ENCODE assay signal across 2 cellular contexts in genomic region chr3:17302170-17302569, GRCh38.
TF ChIP-seq lines count a peak whose summit lies in the region.

No MANE protein-coding gene starts in this region.

TF ChIP-seq in HepG2, 621 proteins besides CTCF, POLR2A, EP300 and RAD21:
- TF ChIP-seq HBP1 (CRISPR knock-in tag; IDR thresholded peaks at IDR 0.05; ENCODE audit: low read depth): no peak
- peak; percentile 65 for TF ChIP-seq ATF7 (IDR thresholded peaks at IDR 0.05)
- no peak for TF ChIP-seq ATF7 (CRISPR knock-in tag; IDR thresholded peaks at IDR 0.05)
- no peak for TF ChIP-seq REXO4 (CRISPR knock-in tag; IDR thresholded peaks at IDR 0.05; ENCODE audit: borderline replicate concordance)
- TF ChIP-seq KDM5B (CRISPR knock-in tag; IDR thresholded peaks at IDR 0.05; ENCODE audit: borderline replicate concordance): no peak
- TF ChIP-seq KDM5A (IDR thresholded peaks at IDR 0.05; ENCODE audit: borderline replicate concordance, low read length): no peak
- TF ChIP-seq MZF1 (CRISPR knock-in tag; IDR thresholded peaks at IDR 0.05; ENCODE audit: borderline replicate concordance): no peak
- no peak for TF ChIP-seq NFKB2 (CRISPR knock-in tag; IDR thresholded peaks at IDR 0.05; ENCODE audit: borderline replicate concordance)
- TF ChIP-seq ONECUT2 (CRISPR knock-in tag; IDR thresholded peaks at IDR 0.05): no peak
TF ChIP-seq in HepG2: peak in this region for 1.

TF ChIP-seq in HEK293, 187 proteins besides CTCF, POLR2A, EP300 and RAD21 (continued from another document):
- TF ChIP-seq ZNF560 (tag by site-specific recombination; IDR thresholded peaks at IDR 0.05; ENCODE audit: borderline replicate concordance) (no peak), ZNF280C (tag by site-specific recombination; IDR thresholded peaks at IDR 0.05) (no peak), BCL6B (tag by site-specific recombination; IDR thresholded peaks at IDR 0.05) (no peak), ZNF510 (tag by site-specific recombination; IDR thresholded peaks at IDR 0.05; ENCODE audit: insufficient replicate concordance) (no peak), ZNF596 (tag by site-specific recombination; IDR thresholded peaks at IDR 0.05) (no peak), ZNF112 (tag by site-specific recombination; IDR thresholded peaks at IDR 0.05) (no peak), ZNF654 (tag by site-specific recombination; IDR thresholded peaks at IDR 0.05; ENCODE audit: low read depth) (no peak), ZNF394 (tag by site-specific recombination; IDR thresholded peaks at IDR 0.05; ENCODE audit: borderline replicate concordance) (no peak)
- TF ChIP-seq, protein P1, sequence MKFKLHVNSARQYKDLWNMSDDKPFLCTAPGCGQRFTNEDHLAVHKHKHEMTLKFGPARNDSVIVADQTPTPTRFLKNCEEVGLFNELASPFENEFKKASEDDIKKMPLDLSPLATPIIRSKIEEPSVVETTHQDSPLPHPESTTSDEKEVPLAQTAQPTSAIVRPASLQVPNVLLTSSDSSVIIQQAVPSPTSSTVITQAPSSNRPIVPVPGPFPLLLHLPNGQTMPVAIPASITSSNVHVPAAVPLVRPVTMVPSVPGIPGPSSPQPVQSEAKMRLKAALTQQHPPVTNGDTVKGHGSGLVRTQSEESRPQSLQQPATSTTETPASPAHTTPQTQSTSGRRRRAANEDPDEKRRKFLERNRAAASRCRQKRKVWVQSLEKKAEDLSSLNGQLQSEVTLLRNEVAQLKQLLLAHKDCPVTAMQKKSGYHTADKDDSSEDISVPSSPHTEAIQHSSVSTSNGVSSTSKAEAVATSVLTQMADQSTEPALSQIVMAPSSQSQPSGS (tag by site-specific recombination; IDR thresholded peaks at IDR 0.05; ENCODE audit: low read depth): peak; percentile 69
